In genomic region chr2:25951071-25951547, GRCh38 we compare ENCODE assay signal across 7 cellular contexts. TPM values are rescaled to one million over a fixed set of nuclear protein-coding genes. Genes with fewer than 3 reads are reported as not detected.
DNase-seq lines count a peak whose midpoint lies in the region; ATAC-seq and TF ChIP-seq lines count a peak whose summit lies in the region.

No MANE protein-coding gene starts in this region.

- H3K36me3 ChIP-seq in neural cell (ENCODE audit: insufficient read depth, low read length): peaks cover 5% of the 10 kb centered on the region

- H3K4me2 ChIP-seq in neural cell (ENCODE audit: low read length): no peak overlapping the region

- no peaks in the 10 kb centered on the region for H3K27me3 ChIP-seq in neural cell (ENCODE audit: insufficient read depth, low read depth, low read length)

- DNase-seq in M059J (ENCODE audit: low read depth) (peak; percentile 70), RPMI8226 (peak; percentile 81), fibroblast of peridontal ligament (ENCODE audit: extremely low read depth) (peak; percentile 81)
- DNase-seq in activated T-helper 1 cell treated with anti-CD3 and anti-CD28 coated beads, Interleukin-2, amount 50 U/mL, for 16 hours (ENCODE audit: low read depth in 1 of 2, low spot score in 1 of 2): peak; percentile 40 to 52
- peak; percentile 80 for DNase-seq in stimulated activated naive CD8-positive, alpha-beta T cell treated with anti-CD3 and anti-CD28 coated beads, Interleukin-15, Interleukin-2, amounts not matched to agents 100 U/mL and 50 U/mL, for 24 hours

- no peaks in the 10 kb centered on the region for H3K9me3 ChIP-seq in neural cell (ENCODE audit: low read length)

- H2AFZ ChIP-seq in neural cell (ENCODE audit: low read depth, low read length): no peak overlapping the region

- no peaks in the 10 kb centered on the region for H3K9me2 ChIP-seq in neural cell (ENCODE audit: insufficient read depth, low read length)

- H3K9ac ChIP-seq in neural cell (ENCODE audit: low read length): no peak overlapping the region

- ATAC-seq in GM18520 (IDR thresholded peaks at IDR 0.05; ENCODE audit: unreplicated experiment): peak; percentile 53
- ATAC-seq in stimulated activated naive CD8-positive, alpha-beta T cell treated with anti-CD3 and anti-CD28 coated beads, Interleukin-15, Interleukin-2, amounts not matched to agents 100 U/mL and 50 U/mL, for 24 hours: peak; percentile 86

- peak overlapping the region; percentile 20 for H3K27ac ChIP-seq in neural cell (ENCODE audit: low read length)

- no peaks in the 10 kb centered on the region for H4K20me1 ChIP-seq in neural cell (ENCODE audit: insufficient read depth)

- no peaks in the 10 kb centered on the region for H3F3A ChIP-seq in neural cell (ENCODE audit: insufficient read depth, low read length, poor library complexity, severe bottlenecking)

- no peak overlapping the region for H3K4me3 ChIP-seq in neural cell (ENCODE audit: low read length)

- no peaks in the 10 kb centered on the region for H3K79me2 ChIP-seq in neural cell (replicated peaks; ENCODE audit: insufficient read depth, low read length)

- TF ChIP-seq CTCF in neural cell (IDR thresholded peaks at IDR 0.05; ENCODE audit: poor library complexity, severe bottlenecking): peak; percentile 94

- TF ChIP-seq RAD21 in neural cell (conservative IDR thresholded peaks at IDR 0.05): peak; percentile 94

- no peak for TF ChIP-seq EP300 in neural cell (conservative IDR thresholded peaks at IDR 0.05; ENCODE audit: poor library complexity, severe bottlenecking)

TF ChIP-seq in neural cell, 6 proteins besides CTCF, POLR2A, EP300 and RAD21:
- TF ChIP-seq REST (IDR thresholded peaks at IDR 0.05; ENCODE audit: borderline replicate concordance) (no peak), TAF1 (IDR thresholded peaks at IDR 0.05; ENCODE audit: low read depth) (no peak), SMC3 (conservative IDR thresholded peaks at IDR 0.05; ENCODE audit: poor library complexity) (peak; percentile 93), EZH2 (IDR thresholded peaks at IDR 0.05; ENCODE audit: borderline replicate concordance, insufficient read depth, low read length, poor library complexity, severe bottlenecking) (no peak), MXI1 (conservative IDR thresholded peaks at IDR 0.05; ENCODE audit: poor library complexity, severe bottlenecking) (no peak), POLR2AphosphoS5 (IDR thresholded peaks at IDR 0.05) (peak; percentile 19)
TF ChIP-seq in neural cell: peak in this region for 2.

RNA-seq across cellular contexts. Expression of gene KIF3C, which starts 31.2 kb away (rescaled TPM):
- total RNA-seq in M059J (2014; rRNA removed; shearing (Covaris generic)): 6.3 and 11.1 TPM in 2 replicates
- 53.6 and 65.3 TPM in 2 replicates for polyA plus RNA-seq in neural cell
- 141 and 147 TPM in 2 replicates for polyA minus RNA-seq in neural cell
